Comparison of ENCODE assay signal across 34 cellular contexts in genomic region chr9:92650296-92650695, GRCh38. TPM values are rescaled to one million over a fixed set of nuclear protein-coding genes. Genes with fewer than 3 reads are reported as not detected.
DNase-seq lines count a peak whose midpoint lies in the region; ATAC-seq, FAIRE-seq and TF ChIP-seq lines count a peak whose summit lies in the region.
"Had no signal": no experiment of that assay in that cellular context is flagged by ENCODE, and none has a peak within 500 bp of the region (broad histone marks: within the 10 kb centered on the region; RNA-seq: fewer than 3 reads in every experiment).

No MANE protein-coding gene starts in this region.

- dilution Hi-C loops in mammary epithelial cell (cut with HindIII; ENCODE audit: low sequenced_read_pairs), result no loop called here

- no peak for TF ChIP-seq CTCF in MCF 10A (IDR thresholded peaks at IDR 0.05; ENCODE audit: unreplicated experiment)
- TF ChIP-seq CTCF in mammary epithelial cell (conservative IDR thresholded peaks at IDR 0.05 in 1 of 2, IDR thresholded peaks at IDR 0.05 in 1 of 2; ENCODE audit: extremely low read depth in 1 of 2, insufficient read depth in 1 of 2, low read depth in 1 of 2, low read length in 2 of 2), result no peak
- no peak for TF ChIP-seq CTCF in gastroesophageal sphincter (IDR thresholded peaks at IDR 0.05)
- no peak for TF ChIP-seq CTCF in sigmoid colon (IDR thresholded peaks at IDR 0.05)

- in situ Hi-C loops in mammary epithelial cell (cut with MboI; ENCODE audit: low sequenced_read_pairs in 2 of 2), result no loop called here

- peaks cover 9% of the 10 kb centered on the region for H3K4me1 ChIP-seq in mammary epithelial cell (ENCODE audit: insufficient read depth, low read length)
- H3K4me1 ChIP-seq in gastroesophageal sphincter, result peaks cover 0 to 40% (median 3%) of the 10 kb centered on the region in 3 donors
- peaks cover 0 to 54% (median 41%) of the 10 kb centered on the region in 4 donors for H3K4me1 ChIP-seq in sigmoid colon
- H3K4me1 ChIP-seq: Caco-2, thyroid gland had no signal

- BruUV-seq in MCF 10A (replicated peaks; lab: Mats Ljungman, UMichigan) (no TSS peak), mammary epithelial cell (replicated peaks; lab: Mats Ljungman, UMichigan) (no TSS peak)

- no peaks in the 10 kb centered on the region for H3K9me3 Mint-ChIP-seq in MCF 10A (ENCODE audit: unreplicated experiment)
- H3K9me3 Mint-ChIP-seq: activated T-helper 1 cell treated with anti-CD3 and anti-CD28 coated beads, Interleukin-12 subunit alpha, Interleukin-12 subunit beta, Interleukin-2, Interleukin-4 antibody, amounts not matched to agents 30 ng/mL and 10 ng/mL and 1 ng/mL, durations not matched to agents 14 hours and 24 hours and 36 hours; nephron had no signal

- H2AFZ ChIP-seq in mammary epithelial cell (ENCODE audit: low read depth, low read length), result no peak overlapping the region
- H2AFZ ChIP-seq: PC-9 had no signal

- no peak for TF ChIP-seq POLR2A in gastroesophageal sphincter (IDR thresholded peaks at IDR 0.05)
- TF ChIP-seq POLR2A in sigmoid colon (IDR thresholded peaks at IDR 0.05), result no peak

- no peak for ATAC-seq in gastroesophageal sphincter
- no peak for ATAC-seq in GM21717 (IDR thresholded peaks at IDR 0.05; ENCODE audit: unreplicated experiment)
- no peak for ATAC-seq in GM21367 (IDR thresholded peaks at IDR 0.05; ENCODE audit: unreplicated experiment)
- ATAC-seq: stimulated activated naive CD8-positive, alpha-beta T cell treated with anti-CD3 and anti-CD28 coated beads, Interleukin-15, amount 100 ng/mL, for 72 hours had no signal

- H3K27me3 Mint-ChIP-seq in MCF 10A (ENCODE audit: insufficient read depth, unreplicated experiment), result no peaks in the 10 kb centered on the region
- H3K27me3 Mint-ChIP-seq: activated CD4-positive, alpha-beta memory T cell treated with anti-CD3 and anti-CD28 coated beads for 36 hours; brain; stimulated activated naive CD8-positive, alpha-beta T cell treated with anti-CD3 and anti-CD28 coated beads, Interleukin-15, amount 100 ng/mL, for 72 hours had no signal

- H3K36me3 ChIP-seq in mammary epithelial cell (ENCODE audit: insufficient read depth, low read length), result peaks cover 13% of the 10 kb centered on the region
- peaks cover 0 to 76% of the 10 kb centered on the region in 2 donors for H3K36me3 ChIP-seq in gastroesophageal sphincter
- peaks cover 0 to 48% (median 12%) of the 10 kb centered on the region in 4 donors for H3K36me3 ChIP-seq in sigmoid colon

- TF ChIP-seq EP300 in gastroesophageal sphincter (IDR thresholded peaks at IDR 0.05) (no peak), sigmoid colon (IDR thresholded peaks at IDR 0.05) (no peak)

- no peak for FAIRE-seq in RCC 7860 (lab: Jason Lieb, UNC)
- FAIRE-seq: GM12892 had no signal

- no peak overlapping the region for H3K4me2 ChIP-seq in mammary epithelial cell (ENCODE audit: insufficient read depth, low read depth, low read length)
- H3K4me2 ChIP-seq: KMS-11, PC-9 had no signal

- WGBS in mammary epithelial cell (ENCODE audit: low coverage, missing lambda C conversion rate), result 100% methylated on average over 6 of the region's 6 CpGs
- 94 to 100% methylated on average over 6 of the region's 6 CpGs for WGBS in gastroesophageal sphincter (ENCODE audit: low coverage in 1 of 2), 2 donors
- WGBS in sigmoid colon, 2 donors, result 98 to 99% methylated on average over 6 of the region's 6 CpGs

- peak overlapping the region; percentile 78 for H3K27ac Mint-ChIP-seq in MCF 10A (ENCODE audit: low read depth, unreplicated experiment)
- H3K27ac Mint-ChIP-seq: activated CD4-positive, alpha-beta memory T cell treated with anti-CD3 and anti-CD28 coated beads for 36 hours; activated T-helper 1 cell treated with anti-CD3 and anti-CD28 coated beads, Interleukin-12 subunit alpha, Interleukin-12 subunit beta, Interleukin-2, Interleukin-4 antibody, amounts not matched to agents 30 ng/mL and 10 ng/mL and 1 ng/mL, durations not matched to agents 14 hours and 24 hours and 36 hours; CD14-positive monocyte; nephron; stimulated activated naive CD8-positive, alpha-beta T cell treated with anti-CD3 and anti-CD28 coated beads, Interleukin-15, amount 100 ng/mL, for 72 hours had no signal

- H3K27ac ChIP-seq in mammary epithelial cell (ENCODE audit: insufficient read depth, low read depth, low read length), result no peak overlapping the region
- H3K27ac ChIP-seq in gastroesophageal sphincter, result peak overlapping the region in 3 of 4 donors; percentile 41 to 58 (median 46)
- H3K27ac ChIP-seq in sigmoid colon, result peak overlapping the region; percentile 44 to 77 (median 75)
- H3K27ac ChIP-seq: KMS-11, PC-9, thyroid gland had no signal

- H3K36me3 Mint-ChIP-seq in MCF 10A (ENCODE audit: insufficient read depth, unreplicated experiment), result peaks cover 74% of the 10 kb centered on the region

- H3K9me3 ChIP-seq in mammary epithelial cell (replicated peaks; ENCODE audit: insufficient read depth, low read length), result no peaks in the 10 kb centered on the region
- peaks cover 0 to 8% (median 0%) of the 10 kb centered on the region in 3 donors for H3K9me3 ChIP-seq in gastroesophageal sphincter
- no peaks in the 10 kb centered on the region for H3K9me3 ChIP-seq in sigmoid colon
- H3K9me3 ChIP-seq: Caco-2, thyroid gland had no signal

- CTCF ChIA-PET in MCF 10A (lab: Yijun Ruan, JAX), result interaction anchor here (0.6 kb wide), 2 partner anchors 37 to 86 kb away, joined by 3 read pairs; no protein-coding TSS in a partner anchor
- CTCF ChIA-PET in mammary epithelial cell (lab: Charles Lee; ENCODE audit: low non-redundant PET), result no interaction called here

- H3K4me3 ChIP-seq in mammary epithelial cell (replicated peaks in 1 of 3; ENCODE audit: insufficient read depth in 1 of 3, low read depth in 2 of 3, low read length in 3 of 3), result no peak overlapping the region
- H3K4me3 ChIP-seq in gastroesophageal sphincter, result no peak overlapping the region
- no peak overlapping the region for H3K4me3 ChIP-seq in sigmoid colon
- H3K4me3 ChIP-seq: PC-9, thyroid gland had no signal

- no peak overlapping the region for H3K9ac ChIP-seq in mammary epithelial cell (ENCODE audit: insufficient read depth, low read length)
- H3K9ac ChIP-seq: KMS-11 had no signal

- no peak overlapping the region for H3K4me3 Mint-ChIP-seq in MCF 10A (ENCODE audit: unreplicated experiment)
- H3K4me3 Mint-ChIP-seq: activated CD4-positive, alpha-beta memory T cell treated with anti-CD3 and anti-CD28 coated beads for 36 hours; activated T-helper 1 cell treated with anti-CD3 and anti-CD28 coated beads, Interleukin-12 subunit alpha, Interleukin-12 subunit beta, Interleukin-2, Interleukin-4 antibody, amounts not matched to agents 30 ng/mL and 10 ng/mL and 1 ng/mL, durations not matched to agents 14 hours and 24 hours and 36 hours; brain; CD14-positive monocyte; nephron; stimulated activated naive CD8-positive, alpha-beta T cell treated with anti-CD3 and anti-CD28 coated beads, Interleukin-15, amount 100 ng/mL, for 72 hours had no signal

- H3K27me3 ChIP-seq in mammary epithelial cell (ENCODE audit: insufficient read depth, low read length) (no peaks in the 10 kb centered on the region), gastroesophageal sphincter (no peaks in the 10 kb centered on the region), sigmoid colon (no peaks in the 10 kb centered on the region)
- H3K27me3 ChIP-seq: thyroid gland had no signal

- no peaks in the 10 kb centered on the region for H4K20me1 ChIP-seq in mammary epithelial cell (ENCODE audit: insufficient read depth, low read length)

- intact Hi-C loops in MCF 10A (cut with micrococcal nuclease), result no loop called here
- intact Hi-C loops in mammary epithelial cell (cut with micrococcal nuclease), result no loop called here
- intact Hi-C loops in sigmoid colon (cut with DNase I), result loop anchor here (10.0 kb wide), 1 partner anchor 505 kb away; no protein-coding TSS in a partner anchor

- DNase-seq in MCF 10A (ENCODE audit: unreplicated experiment) (no peak), mammary epithelial cell (no peak), sigmoid colon (no peak), ureter (ENCODE audit: low spot score) (peak; percentile 18), RCC 7860 (ENCODE audit: low spot score) (no peak)
- DNase-seq: 8988T; activated CD4-positive, alpha-beta memory T cell treated with anti-CD3 and anti-CD28 coated beads for 36 hours; activated CD4-positive, CD25-positive, alpha-beta regulatory T cell treated with anti-CD3 and anti-CD28 coated beads, Interleukin-2, amount 50 U/mL, for 72 hours; activated CD8-positive, alpha-beta memory T cell treated with anti-CD3 and anti-CD28 coated beads, Interleukin-2, amount 50 U/mL, for 48 hours; activated naive CD4-positive, alpha-beta T cell treated with anti-CD3 and anti-CD28 coated beads, Interleukin-2, amount 50 U/mL, for 16 hours; amniotic stem cell; DMS53; H7; MM.1S; NCI-H1105 treated with DMSO at 0.1 percent for 48 hours; NCI-H1930; NCI-H510A treated with DMSO at 0.1 percent for 48 hours; NK-92 treated with Interleukin-12 subunit alpha and Interleukin-12 subunit beta, amount 100 ng/mL, for 24 hours; PC-9; SHP77 treated with DMSO at 0.1 percent for 48 hours; stimulated activated CD4-positive, alpha-beta T cell treated with anti-CD3 and anti-CD28 coated beads, Interleukin-2, amount 100 ng/mL, for 24 hours; stimulated activated naive CD8-positive, alpha-beta T cell treated with anti-CD3 and anti-CD28 coated beads, Interleukin-15, amount 100 ng/mL, for 72 hours; T-helper 2 cell; thyroid gland had no signal

- peaks cover 24% of the 10 kb centered on the region for H3K4me1 Mint-ChIP-seq in MCF 10A (ENCODE audit: insufficient read depth, unreplicated experiment)
- H3K4me1 Mint-ChIP-seq: brain, CD14-positive monocyte, nephron had no signal

- POLR2A ChIA-PET in MCF 10A (lab: Yijun Ruan, JAX), result no interaction called here

- H3K79me2 ChIP-seq in mammary epithelial cell (ENCODE audit: insufficient read depth, low read length), result peaks cover 43% of the 10 kb centered on the region

RNA-seq across cellular contexts. Expression of gene IPPK, which starts 19.6 kb away (rescaled TPM):
- total RNA-seq in MCF 10A (2022) (16.3 and 16.6 TPM in 2 replicates), mammary epithelial cell (10 to 100 TPM; 13.4 to 25.0 TPM), gastroesophageal sphincter (10 to 100 TPM in 1 of 4 donors, 1 to 10 TPM in 3; 7.2 to 14.1 (median 8.9) TPM), sigmoid colon (10 to 100 TPM in 1 of 4 donors, 1 to 10 TPM in 3; 5.7 to 12.5 (median 6.9) TPM), ureter (11.9 TPM)
- polyA plus RNA-seq in mammary epithelial cell (25.2 TPM), sigmoid colon (1 to 10 TPM; 3.6 to 7.8 (median 4.4) TPM)
- 48.0 TPM for polyA minus RNA-seq in mammary epithelial cell
